ENCODE assay signal across 5 cellular contexts in the genomic region with DNA sequence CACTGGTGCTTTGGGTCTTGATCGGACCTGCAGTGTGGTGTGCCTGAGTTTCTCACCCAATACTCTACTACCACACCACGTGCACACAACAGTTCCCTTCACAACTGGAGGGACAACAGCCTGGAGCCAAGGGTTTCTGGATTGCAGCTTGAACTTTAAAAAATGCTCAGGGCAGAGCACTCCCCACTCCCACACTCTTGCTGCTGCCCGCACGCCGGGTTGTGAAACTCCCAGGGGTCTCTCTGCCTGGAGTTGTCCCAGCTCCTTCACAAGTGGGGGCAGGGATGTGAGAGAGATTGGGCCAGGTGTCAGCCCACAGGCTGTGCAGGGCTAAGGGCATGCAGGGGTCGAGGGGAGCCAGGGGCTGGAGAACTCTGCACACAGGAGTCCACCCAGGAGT.
"Had no signal": no experiment of that assay in that cellular context is flagged by ENCODE, and none has a peak within 500 bp of the region (broad histone marks: within the 10 kb centered on the region; RNA-seq: fewer than 3 reads in every experiment).

No MANE protein-coding gene starts in this region.

- ATAC-seq: GM23338, HepG2 had no signal

- H3K4me3 ChIP-seq: GM23338 had no signal

- H3K27ac ChIP-seq: HL-60 had no signal

- DNase-seq: H9, HCEC 1CT had no signal
